1 cellular context compared by ENCODE assay signal in genomic region chr4:77074961-77075855, GRCh38.
TF ChIP-seq lines count a peak whose summit lies in the region.

No MANE protein-coding gene starts in this region.

TF ChIP-seq in K562, 482 proteins besides CTCF, POLR2A, EP300 and RAD21 (continued from another document):
- no peak for TF ChIP-seq GTF3C2 (IDR thresholded peaks at IDR 0.05; ENCODE audit: borderline replicate concordance, extremely low read depth, insufficient read length)
- peak; percentile 34; the same call in 1 of the 2 replicates for TF ChIP-seq POLR2AphosphoS5 (IDR thresholded peaks at IDR 0.05; ENCODE audit: control insufficient read depth, insufficient read depth, low read depth, low read length)
- peak; percentile 92 for TF ChIP-seq POLR2G (IDR thresholded peaks at IDR 0.05; ENCODE audit: low read depth, low read length)
- no peak for TF ChIP-seq ZNF217 (CRISPR knock-in tag; IDR thresholded peaks at IDR 0.05)
- no peak for TF ChIP-seq GATAD2B (IDR thresholded peaks at IDR 0.05; ENCODE audit: borderline replicate concordance)
- TF ChIP-seq VEZF1 (CRISPR knock-in tag; IDR thresholded peaks at IDR 0.05) = peak; percentile 93
- peak; percentile 47 for TF ChIP-seq RBM22 (IDR thresholded peaks at IDR 0.05; ENCODE audit: low read depth, low read length, poor library complexity, severe bottlenecking)
- TF ChIP-seq BRD4 (IDR thresholded peaks at IDR 0.05) = no peak; the same call in none of the 2 replicates
- no peak for TF ChIP-seq MEIS2 (IDR thresholded peaks at IDR 0.05; ENCODE audit: partially characterized antibody)
- TF ChIP-seq EGR1 (conservative IDR thresholded peaks at IDR 0.05) = peak; percentile 84
- TF ChIP-seq E2F3 (CRISPR knock-in tag; IDR thresholded peaks at IDR 0.05) = peak; percentile 14; the same call in 1 of the 2 replicates
- no peak for TF ChIP-seq SLC30A9 (CRISPR knock-in tag; IDR thresholded peaks at IDR 0.05)
- TF ChIP-seq ATF1 (CRISPR knock-in tag; IDR thresholded peaks at IDR 0.05) = peak; percentile 16; the same call in 1 of the 2 replicates
- no peak for TF ChIP-seq ATF1 (tag; IDR thresholded peaks at IDR 0.05)
- peak; percentile 86 for TF ChIP-seq ZNF512 (tag; IDR thresholded peaks at IDR 0.05)
- peak; percentile 50 for TF ChIP-seq TBP (optimal IDR thresholded peaks at IDR 0.05; ENCODE audit: low read depth, low read length)
- peak; percentile 68 for TF ChIP-seq ZFX (CRISPR knock-in tag; IDR thresholded peaks at IDR 0.05)
- no peak for TF ChIP-seq NR4A1 (CRISPR knock-in tag; IDR thresholded peaks at IDR 0.05)
- TF ChIP-seq NR4A1 (tag; IDR thresholded peaks at IDR 0.05) = no peak
- TF ChIP-seq GTF2F1 (IDR thresholded peaks at IDR 0.05; ENCODE audit: low read depth, low read length) = no peak
- TF ChIP-seq UBTF (IDR thresholded peaks at IDR 0.05; ENCODE audit: borderline replicate concordance in 1 of 2, low read depth in 2 of 2, low read length in 2 of 2) = 0 out of 4 replicates have a peak, but pooled peaks of 1 of the 2 experiments have one; percentile 43
- TF ChIP-seq RHOXF2B (CRISPR knock-in tag; conservative IDR thresholded peaks at IDR 0.05) = no peak
- peak; percentile 29 for TF ChIP-seq FIP1L1 (IDR thresholded peaks at IDR 0.05; ENCODE audit: low read depth, low read length, poor library complexity, severe bottlenecking)
- TF ChIP-seq CREM (IDR thresholded peaks at IDR 0.05; ENCODE audit: low read depth) = peak; percentile 85
- peak; percentile 53; the same call in 1 of the 2 replicates for TF ChIP-seq GMEB1 (CRISPR knock-in tag; IDR thresholded peaks at IDR 0.05)
- TF ChIP-seq E2F6 (IDR thresholded peaks at IDR 0.05; ENCODE audit: borderline replicate concordance in 1 of 2, extremely low read depth in 1 of 2, insufficient read depth in 1 of 2, insufficient read length in 1 of 2, low read depth in 1 of 2, low read length in 1 of 2, poor library complexity in 1 of 2, severe bottlenecking in 1 of 2) = peak in 1 of 2 experiments; percentile 55
- TF ChIP-seq POU5F1 (IDR thresholded peaks at IDR 0.05; ENCODE audit: borderline replicate concordance, low read depth, low read length, partially characterized antibody) = no peak
- TF ChIP-seq KDM5B (IDR thresholded peaks at IDR 0.05; ENCODE audit: insufficient replicate concordance, low read depth, low read length) = peak; percentile 23
- TF ChIP-seq TAL1 (IDR thresholded peaks at IDR 0.05) = no peak
- TF ChIP-seq ELF2 (CRISPR knock-in tag; IDR thresholded peaks at IDR 0.05) = no peak
- TF ChIP-seq JUND (IDR thresholded peaks at IDR 0.05; ENCODE audit: borderline replicate concordance, low read depth, low read length) = 0 out of 2 replicates have a peak, but pooled peaks have one; percentile 24
- TF ChIP-seq JUND (tag; IDR thresholded peaks at IDR 0.05; ENCODE audit: borderline replicate concordance, low read depth, low read length) = no peak
- no peak for TF ChIP-seq PHB (CRISPR knock-in tag; IDR thresholded peaks at IDR 0.05)
- peak; percentile 84 for TF ChIP-seq ZNF263 (CRISPR knock-in tag; IDR thresholded peaks at IDR 0.05; ENCODE audit: borderline replicate concordance)
- no peak for TF ChIP-seq CAMTA2 (CRISPR knock-in tag; conservative IDR thresholded peaks at IDR 0.05)
- TF ChIP-seq PHF8 (IDR thresholded peaks at IDR 0.05; ENCODE audit: borderline replicate concordance, low read length) = peak; percentile 31
- 0 out of 2 replicates have a peak, but pooled peaks have one; percentile 12 for TF ChIP-seq ATF6 (CRISPR knock-in tag; IDR thresholded peaks at IDR 0.05)
- TF ChIP-seq ZNF699 (CRISPR knock-in tag; IDR thresholded peaks at IDR 0.05; ENCODE audit: insufficient replicate concordance) = no peak
- TF ChIP-seq MYNN (IDR thresholded peaks at IDR 0.05) = no peak
- TF ChIP-seq MYNN (CRISPR knock-in tag; IDR thresholded peaks at IDR 0.05) = no peak
- TF ChIP-seq ZBTB7A (IDR thresholded peaks at IDR 0.05; ENCODE audit: borderline replicate concordance, control insufficient read depth, low read depth, low read length) = peak; percentile 78; the same call in 1 of the 2 replicates
- TF ChIP-seq MCM3 (IDR thresholded peaks at IDR 0.05) = no peak
- no peak for TF ChIP-seq ZNF175 (CRISPR knock-in tag; IDR thresholded peaks at IDR 0.05; ENCODE audit: low read depth)
- no peak for TF ChIP-seq ZNF444 (CRISPR knock-in tag; IDR thresholded peaks at IDR 0.05)
- peak; percentile 84 for TF ChIP-seq SPI1 (IDR thresholded peaks at IDR 0.05; ENCODE audit: borderline replicate concordance, low read depth, low read length)
